1 cellular context compared by ENCODE assay signal in the genomic region with DNA sequence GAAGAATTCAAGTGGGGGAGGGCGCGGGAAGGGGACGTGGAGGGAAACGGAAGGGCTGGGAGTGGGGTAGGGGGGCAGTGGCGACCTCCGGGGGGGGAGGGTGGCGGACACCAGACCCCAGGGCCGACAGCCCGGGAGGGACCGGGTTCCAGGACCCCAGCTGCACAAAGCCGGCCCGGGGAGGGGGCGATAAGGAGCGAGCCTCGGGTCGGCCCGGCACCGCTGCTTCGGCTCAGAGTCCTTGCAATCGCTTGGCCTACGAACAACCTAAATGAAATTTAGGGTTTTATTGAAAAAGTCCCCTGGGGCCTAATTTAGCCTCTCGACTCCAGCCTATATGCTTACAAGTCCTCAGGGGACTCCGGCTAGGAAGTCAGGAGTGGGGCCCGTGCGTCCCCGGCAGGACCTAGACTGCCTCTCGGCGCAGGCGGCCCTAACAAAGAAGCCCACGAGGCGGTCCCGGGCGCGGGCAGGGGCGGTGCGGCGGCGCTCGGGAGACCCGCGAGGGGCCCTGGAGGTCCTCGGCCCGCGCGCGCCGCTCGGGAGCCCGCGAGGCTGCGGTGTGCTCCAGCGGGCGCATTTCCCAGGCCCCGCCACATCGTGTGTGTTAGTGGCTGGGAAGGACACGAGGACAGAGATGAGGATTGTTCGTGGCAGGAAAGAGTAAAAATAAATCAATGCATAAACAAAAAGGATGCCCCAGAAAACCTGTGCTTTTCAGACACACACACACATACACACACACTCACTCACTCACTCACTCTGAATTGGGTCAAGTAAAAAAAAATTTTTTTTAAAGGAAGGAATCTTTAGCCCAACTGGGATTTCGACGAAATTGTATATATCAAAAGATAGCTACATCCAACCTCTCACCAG.
TF ChIP-seq lines count a peak whose summit lies in the region.

No MANE protein-coding gene starts in this region.

TF ChIP-seq in IMR-90, 13 proteins besides CTCF, POLR2A, EP300 and RAD21 (continued from another document):
- TF ChIP-seq MXI1 (IDR thresholded peaks at IDR 0.05; ENCODE audit: borderline replicate concordance, low read depth, low read length): no peak
- TF ChIP-seq BHLHE40 (IDR thresholded peaks at IDR 0.05; ENCODE audit: low read depth, low read length): no peak
